1 cellular context compared by ENCODE assay signal in the genomic region with DNA sequence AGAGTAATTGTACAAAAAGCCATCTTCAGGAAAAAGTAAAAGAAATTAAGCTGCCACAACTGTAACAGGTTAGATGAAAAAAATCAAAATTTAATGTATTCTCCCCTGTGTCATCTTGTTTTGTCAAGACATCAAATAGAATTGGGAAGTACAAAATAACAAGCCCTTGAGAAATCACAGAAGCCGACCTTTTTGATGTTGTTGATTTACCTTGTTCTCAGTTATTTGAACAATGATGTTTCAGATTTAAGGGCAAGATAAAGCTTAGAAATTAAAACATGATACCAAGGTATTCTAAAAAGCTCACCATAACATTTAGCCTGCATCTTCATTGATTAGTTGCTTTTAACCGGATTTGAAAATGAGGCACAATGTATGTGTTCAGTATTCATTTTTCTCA.
TF ChIP-seq lines count a peak whose summit lies in the region.

No MANE protein-coding gene starts in this region.

TF ChIP-seq in GM23338, 12 proteins besides CTCF, POLR2A, EP300 and RAD21 (continued from another document):
- TF ChIP-seq, protein P1, sequence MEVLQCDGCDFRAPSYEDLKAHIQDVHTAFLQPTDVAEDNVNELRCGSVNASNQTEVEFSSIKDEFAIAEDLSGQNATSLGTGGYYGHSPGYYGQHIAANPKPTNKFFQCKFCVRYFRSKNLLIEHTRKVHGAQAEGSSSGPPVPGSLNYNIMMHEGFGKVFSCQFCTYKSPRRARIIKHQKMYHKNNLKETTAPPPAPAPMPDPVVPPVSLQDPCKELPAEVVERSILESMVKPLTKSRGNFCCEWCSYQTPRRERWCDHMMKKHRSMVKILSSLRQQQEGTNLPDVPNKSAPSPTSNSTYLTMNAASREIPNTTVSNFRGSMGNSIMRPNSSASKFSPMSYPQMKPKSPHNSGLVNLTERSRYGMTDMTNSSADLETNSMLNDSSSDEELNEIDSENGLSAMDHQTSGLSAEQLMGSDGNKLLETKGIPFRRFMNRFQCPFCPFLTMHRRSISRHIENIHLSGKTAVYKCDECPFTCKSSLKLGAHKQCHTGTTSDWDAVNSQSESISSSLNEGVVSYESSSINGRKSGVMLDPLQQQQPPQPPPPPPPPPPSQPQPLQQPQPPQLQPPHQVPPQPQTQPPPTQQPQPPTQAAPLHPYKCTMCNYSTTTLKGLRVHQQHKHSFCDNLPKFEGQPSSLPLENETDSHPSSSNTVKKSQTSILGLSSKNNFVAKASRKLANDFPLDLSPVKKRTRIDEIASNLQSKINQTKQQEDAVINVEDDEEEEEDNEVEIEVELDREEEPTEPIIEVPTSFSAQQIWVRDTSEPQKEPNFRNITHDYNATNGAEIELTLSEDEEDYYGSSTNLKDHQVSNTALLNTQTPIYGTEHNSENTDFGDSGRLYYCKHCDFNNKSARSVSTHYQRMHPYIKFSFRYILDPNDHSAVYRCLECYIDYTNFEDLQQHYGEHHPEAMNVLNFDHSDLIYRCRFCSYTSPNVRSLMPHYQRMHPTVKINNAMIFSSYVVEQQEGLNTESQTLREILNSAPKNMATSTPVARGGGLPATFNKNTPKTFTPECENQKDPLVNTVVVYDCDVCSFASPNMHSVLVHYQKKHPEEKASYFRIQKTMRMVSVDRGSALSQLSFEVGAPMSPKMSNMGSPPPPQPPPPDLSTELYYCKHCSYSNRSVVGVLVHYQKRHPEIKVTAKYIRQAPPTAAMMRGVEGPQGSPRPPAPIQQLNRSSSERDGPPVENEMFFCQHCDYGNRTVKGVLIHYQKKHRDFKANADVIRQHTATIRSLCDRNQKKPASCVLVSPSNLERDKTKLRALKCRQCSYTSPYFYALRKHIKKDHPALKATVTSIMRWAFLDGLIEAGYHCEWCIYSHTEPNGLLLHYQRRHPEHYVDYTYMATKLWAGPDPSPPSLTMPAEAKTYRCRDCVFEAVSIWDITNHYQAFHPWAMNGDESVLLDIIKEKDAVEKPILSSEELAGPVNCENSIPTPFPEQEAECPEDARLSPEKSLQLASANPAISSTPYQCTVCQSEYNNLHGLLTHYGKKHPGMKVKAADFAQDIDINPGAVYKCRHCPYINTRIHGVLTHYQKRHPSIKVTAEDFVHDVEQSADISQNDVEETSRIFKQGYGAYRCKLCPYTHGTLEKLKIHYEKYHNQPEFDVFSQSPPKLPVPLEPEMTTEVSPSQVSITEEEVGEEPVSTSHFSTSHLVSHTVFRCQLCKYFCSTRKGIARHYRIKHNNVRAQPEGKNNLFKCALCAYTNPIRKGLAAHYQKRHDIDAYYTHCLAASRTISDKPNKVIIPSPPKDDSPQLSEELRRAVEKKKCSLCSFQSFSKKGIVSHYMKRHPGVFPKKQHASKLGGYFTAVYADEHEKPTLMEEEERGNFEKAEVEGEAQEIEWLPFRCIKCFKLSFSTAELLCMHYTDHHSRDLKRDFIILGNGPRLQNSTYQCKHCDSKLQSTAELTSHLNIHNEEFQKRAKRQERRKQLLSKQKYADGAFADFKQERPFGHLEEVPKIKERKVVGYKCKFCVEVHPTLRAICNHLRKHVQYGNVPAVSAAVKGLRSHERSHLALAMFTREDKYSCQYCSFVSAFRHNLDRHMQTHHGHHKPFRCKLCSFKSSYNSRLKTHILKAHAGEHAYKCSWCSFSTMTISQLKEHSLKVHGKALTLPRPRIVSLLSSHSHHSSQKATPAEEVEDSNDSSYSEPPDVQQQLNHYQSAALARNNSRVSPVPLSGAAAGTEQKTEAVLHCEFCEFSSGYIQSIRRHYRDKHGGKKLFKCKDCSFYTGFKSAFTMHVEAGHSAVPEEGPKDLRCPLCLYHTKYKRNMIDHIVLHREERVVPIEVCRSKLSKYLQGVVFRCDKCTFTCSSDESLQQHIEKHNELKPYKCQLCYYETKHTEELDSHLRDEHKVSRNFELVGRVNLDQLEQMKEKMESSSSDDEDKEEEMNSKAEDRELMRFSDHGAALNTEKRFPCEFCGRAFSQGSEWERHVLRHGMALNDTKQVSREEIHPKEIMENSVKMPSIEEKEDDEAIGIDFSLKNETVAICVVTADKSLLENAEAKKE (CRISPR knock-in tag; IDR thresholded peaks at IDR 0.05), result no peak
- TF ChIP-seq STAT1 (IDR thresholded peaks at IDR 0.05; ENCODE audit: unreplicated experiment), result no peak
- no peak for TF ChIP-seq ZNF114 (CRISPR knock-in tag; IDR thresholded peaks at IDR 0.05)
- TF ChIP-seq, protein P2, sequence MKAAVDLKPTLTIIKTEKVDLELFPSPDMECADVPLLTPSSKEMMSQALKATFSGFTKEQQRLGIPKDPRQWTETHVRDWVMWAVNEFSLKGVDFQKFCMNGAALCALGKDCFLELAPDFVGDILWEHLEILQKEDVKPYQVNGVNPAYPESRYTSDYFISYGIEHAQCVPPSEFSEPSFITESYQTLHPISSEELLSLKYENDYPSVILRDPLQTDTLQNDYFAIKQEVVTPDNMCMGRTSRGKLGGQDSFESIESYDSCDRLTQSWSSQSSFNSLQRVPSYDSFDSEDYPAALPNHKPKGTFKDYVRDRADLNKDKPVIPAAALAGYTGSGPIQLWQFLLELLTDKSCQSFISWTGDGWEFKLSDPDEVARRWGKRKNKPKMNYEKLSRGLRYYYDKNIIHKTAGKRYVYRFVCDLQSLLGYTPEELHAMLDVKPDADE (IDR thresholded peaks at IDR 0.05), result no peak
